15 cellular contexts compared by ENCODE assay signal in the genomic region with DNA sequence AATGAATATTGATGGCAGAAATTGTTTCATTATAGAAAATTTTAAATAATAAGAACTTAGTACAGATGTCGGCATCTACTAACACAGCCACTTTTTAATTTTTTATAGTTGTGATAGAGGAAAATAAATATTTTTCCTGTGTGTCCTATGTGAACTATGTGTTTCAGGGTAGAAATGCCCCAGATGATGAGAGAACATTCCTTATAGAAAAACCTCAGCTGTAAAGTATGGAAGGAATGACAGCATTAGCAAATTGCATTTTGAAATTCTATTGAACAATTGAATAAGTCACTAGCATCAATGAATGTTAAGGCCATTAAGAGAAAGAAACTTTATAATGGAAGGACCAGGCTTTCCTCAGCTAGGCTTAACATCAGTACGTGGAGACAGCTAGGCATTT.
DNase-seq lines count a peak whose midpoint lies in the region; TF ChIP-seq lines count a peak whose summit lies in the region.
"Had no signal": no experiment of that assay in that cellular context is flagged by ENCODE, and none has a peak within 500 bp of the region (broad histone marks: within the 10 kb centered on the region; RNA-seq: fewer than 3 reads in every experiment).

No MANE protein-coding gene starts in this region.

- no peaks in the 10 kb centered on the region for H3K9me2 ChIP-seq in GM23248 (ENCODE audit: insufficient read depth)

- H3K27me3 Mint-ChIP-seq in neural progenitor cell (ENCODE audit: insufficient read depth, low read depth), result no peaks in the 10 kb centered on the region

- H3K4me2 ChIP-seq in GM23248 (ENCODE audit: unreplicated experiment), result no peak overlapping the region
- H3K4me2 ChIP-seq in neural progenitor cell, result no peak overlapping the region

- H3K36me3 ChIP-seq in GM23248 (ENCODE audit: low read depth), result no peaks in the 10 kb centered on the region
- H3K36me3 ChIP-seq in neural progenitor cell, result no peaks in the 10 kb centered on the region
- no peaks in the 10 kb centered on the region for H3K36me3 ChIP-seq in prostate gland
- H3K36me3 ChIP-seq: BE2C had no signal

- DNase-seq in AG10803 (ENCODE audit: low read depth) (peak; percentile 44), GM23248 (peak; percentile 22), choroid plexus epithelial cell (ENCODE audit: low read depth) (peak; percentile 1), iris pigment epithelial cell (ENCODE audit: low read depth) (peak; percentile 14), neural progenitor cell (ENCODE audit: low spot score) (no peak), foreskin melanocyte (no peak), prostate gland (ENCODE audit: low spot score) (no peak)
- DNase-seq: 8988T; BE2C; C1 segment of cervical spinal cord; CD4-positive, CD25-positive, alpha-beta regulatory T cell; CD8-positive, alpha-beta memory T cell; COR-L47; GF-D8; H9 had no signal

- no peaks in the 10 kb centered on the region for H3K36me3 Mint-ChIP-seq in neural progenitor cell

- no peak for TF ChIP-seq POLR2A in prostate gland (IDR thresholded peaks at IDR 0.05)

- H3K4me3 Mint-ChIP-seq in neural progenitor cell, result no peak overlapping the region
- H3K4me3 Mint-ChIP-seq: CD4-positive, CD25-positive, alpha-beta regulatory T cell; CD8-positive, alpha-beta memory T cell; H9 had no signal

- H3K79me2 ChIP-seq in GM23248 (ENCODE audit: insufficient read depth) (no peaks in the 10 kb centered on the region), neural progenitor cell (ENCODE audit: low read depth) (no peaks in the 10 kb centered on the region)

- H4K20me1 ChIP-seq in GM23248 (ENCODE audit: insufficient read depth), result no peaks in the 10 kb centered on the region
- no peaks in the 10 kb centered on the region for H4K20me1 ChIP-seq in neural progenitor cell (ENCODE audit: low read depth)

- H3K4me3 ChIP-seq in AG10803 (ENCODE audit: low read length) (no peak overlapping the region), GM23248 (no peak overlapping the region), choroid plexus epithelial cell (ENCODE audit: low read depth, low read length) (no peak overlapping the region), neural progenitor cell (no peak overlapping the region), prostate gland (no peak overlapping the region)

- no peak overlapping the region for H3K27ac ChIP-seq in GM23248
- H3K27ac ChIP-seq in neural progenitor cell, result no peak overlapping the region
- H3K27ac ChIP-seq in prostate gland, result no peak overlapping the region

- 74 to 79% methylated on average over 2 of the region's 2 CpGs for WGBS in GM23248 (ENCODE audit: low coverage in 1 of 2, low lambda C conversion rate in 2 of 2, missing lambda C conversion rate in 2 of 2), 2 experiments
- WGBS in prostate gland, result 89% methylated on average over 2 of the region's 2 CpGs

- H3K9me3 ChIP-seq in GM23248 (ENCODE audit: low read depth) (no peaks in the 10 kb centered on the region), neural progenitor cell (ENCODE audit: low read depth) (no peaks in the 10 kb centered on the region), prostate gland (no peaks in the 10 kb centered on the region)
- H3K9me3 ChIP-seq: BE2C had no signal

- H3K27ac Mint-ChIP-seq in neural progenitor cell, result no peak overlapping the region
- H3K27ac Mint-ChIP-seq: CD4-positive, CD25-positive, alpha-beta regulatory T cell; CD8-positive, alpha-beta memory T cell; H9 had no signal

- no peak overlapping the region for H3K9ac ChIP-seq in GM23248
- no peak overlapping the region for H3K9ac ChIP-seq in neural progenitor cell

- H3K27me3 ChIP-seq in GM23248 (replicated peaks; ENCODE audit: insufficient read depth) (no peaks in the 10 kb centered on the region), neural progenitor cell (no peaks in the 10 kb centered on the region), prostate gland (replicated peaks; ENCODE audit: insufficient read depth) (no peaks in the 10 kb centered on the region)
- H3K27me3 ChIP-seq: BE2C had no signal

- H3F3A ChIP-seq in GM23248 (ENCODE audit: insufficient read depth), result no peaks in the 10 kb centered on the region
- peaks cover 5% of the 10 kb centered on the region for H3F3A ChIP-seq in neural progenitor cell (ENCODE audit: low read depth)

- H3K9me3 Mint-ChIP-seq in neural progenitor cell, result no peaks in the 10 kb centered on the region
- H3K9me3 Mint-ChIP-seq: H9 had no signal

- peaks cover 7% of the 10 kb centered on the region; the same call in 1 of the 2 replicates for H3K4me1 ChIP-seq in GM23248 (ENCODE audit: insufficient read depth)
- H3K4me1 ChIP-seq in neural progenitor cell, result peaks cover 6% of the 10 kb centered on the region
- H3K4me1 ChIP-seq in prostate gland (replicated peaks), result no peaks in the 10 kb centered on the region
- H3K4me1 ChIP-seq: BE2C had no signal

- TF ChIP-seq CTCF in AG10803 (conservative IDR thresholded peaks at IDR 0.05; ENCODE audit: low read length) (no peak), choroid plexus epithelial cell (conservative IDR thresholded peaks at IDR 0.05; ENCODE audit: low read depth, low read length) (no peak), neural progenitor cell (IDR thresholded peaks at IDR 0.05) (no peak), prostate gland (IDR thresholded peaks at IDR 0.05) (no peak)

- no peaks in the 10 kb centered on the region for H3K4me1 Mint-ChIP-seq in neural progenitor cell

- H2AFZ ChIP-seq in GM23248 (no peak overlapping the region), neural progenitor cell (replicated peaks) (no peak overlapping the region)

- intact Hi-C loops in prostate gland (cut with DNase I), result no loop called here

- in situ Hi-C loops in GM23248 (cut with MboI), result no loop called here

Comparison
In these comparisons a context has a peak if more than half of its experiments do, and no peak if none do; other contexts are left out.
1. DNase-seq: peak in AG10803 (single experiment), GM23248 (single experiment), choroid plexus epithelial cell (single experiment) and iris pigment epithelial cell (single experiment); none in neural progenitor cell (single experiment), foreskin melanocyte (single experiment) and prostate gland (single experiment).